In genomic region chr18:814300-815084, GRCh38 we compare ENCODE assay signal across 12 cellular contexts. TPM values are rescaled to one million over a fixed set of nuclear protein-coding genes. Genes with fewer than 3 reads are reported as not detected.
DNase-seq lines count a peak whose midpoint lies in the region; ATAC-seq and TF ChIP-seq lines count a peak whose summit lies in the region.
"Had no signal": no experiment of that assay in that cellular context is flagged by ENCODE, and none has a peak within 500 bp of the region (broad histone marks: within the 10 kb centered on the region; RNA-seq: fewer than 3 reads in every experiment).

No MANE protein-coding gene starts in this region.

- 93 to 94% methylated on average over 3 to 4 of the region's 4 CpGs for WGBS in endodermal cell (ENCODE audit: insufficient coverage in 1 of 2, insufficient read length in 1 of 2), 2 experiments

- no peaks in the 10 kb centered on the region for H3K9me3 Mint-ChIP-seq in activated naive CD4-positive, alpha-beta T cell treated with anti-CD3 and anti-CD28 coated beads, Interleukin-2, amount 10 ng/mL, durations not matched to agents 7 days and 5 days
- no peaks in the 10 kb centered on the region for H3K9me3 Mint-ChIP-seq in endodermal cell
- no peaks in the 10 kb centered on the region for H3K9me3 Mint-ChIP-seq in stimulated activated naive CD8-positive, alpha-beta T cell treated with anti-CD3 and anti-CD28 coated beads, Interleukin-15, amount 100 ng/mL, for 72 hours

- peaks cover 8% of the 10 kb centered on the region for H3K27me3 Mint-ChIP-seq in activated naive CD4-positive, alpha-beta T cell treated with anti-CD3 and anti-CD28 coated beads, Interleukin-2, amount 10 ng/mL, durations not matched to agents 7 days and 5 days
- H3K27me3 Mint-ChIP-seq in endodermal cell (ENCODE audit: insufficient read depth) = peaks cover 2% of the 10 kb centered on the region
- H3K27me3 Mint-ChIP-seq in stimulated activated naive CD8-positive, alpha-beta T cell treated with anti-CD3 and anti-CD28 coated beads, Interleukin-15, amount 100 ng/mL, for 72 hours = no peaks in the 10 kb centered on the region

- H3K4me3 Mint-ChIP-seq in activated naive CD4-positive, alpha-beta T cell treated with anti-CD3 and anti-CD28 coated beads, Interleukin-2, amount 10 ng/mL, durations not matched to agents 7 days and 5 days = peak overlapping the region; percentile 2
- no peak overlapping the region for H3K4me3 Mint-ChIP-seq in endodermal cell
- peak overlapping the region; percentile 21 to 51 for H3K4me3 Mint-ChIP-seq in stimulated activated naive CD8-positive, alpha-beta T cell treated with anti-CD3 and anti-CD28 coated beads, Interleukin-15, amount 100 ng/mL, for 72 hours

- H3K9me3 ChIP-seq in Panc1 (ENCODE audit: control insufficient read depth, insufficient read depth, low read depth, low read length) (no peaks in the 10 kb centered on the region), endodermal cell (ENCODE audit: control insufficient read depth, low read length) (no peaks in the 10 kb centered on the region)

- peaks cover 58% of the 10 kb centered on the region for H3K4me1 Mint-ChIP-seq in activated naive CD4-positive, alpha-beta T cell treated with anti-CD3 and anti-CD28 coated beads, Interleukin-2, amount 10 ng/mL, durations not matched to agents 7 days and 5 days
- H3K4me1 Mint-ChIP-seq in endodermal cell = peaks cover 21% of the 10 kb centered on the region
- H3K4me1 Mint-ChIP-seq in stimulated activated naive CD8-positive, alpha-beta T cell treated with anti-CD3 and anti-CD28 coated beads, Interleukin-15, amount 100 ng/mL, for 72 hours = peaks cover 57% of the 10 kb centered on the region

- BruUV-seq in Panc1 (replicated peaks; lab: Mats Ljungman, UMichigan) = no TSS peak

- DNase-seq in activated naive CD4-positive, alpha-beta T cell treated with anti-CD3 and anti-CD28 coated beads, Interleukin-2, amount 10 ng/mL, durations not matched to agents 7 days and 5 days = no peak
- no peak for DNase-seq in activated naive CD4-positive, alpha-beta T cell treated with anti-CD3 and anti-CD28 coated beads, Interleukin-2, amount 50 U/mL, for 16 hours
- DNase-seq in Panc1 (ENCODE audit: low read depth, low spot score) (no peak), endodermal cell (peak; percentile 70), DMS114 treated with DMSO at 0.1 percent for 48 hours (lab: John Stamatoyannopoulos, UW; ENCODE audit: unreplicated experiment) (no peak)
- no peak for DNase-seq in stimulated activated naive CD8-positive, alpha-beta T cell treated with anti-CD3 and anti-CD28 coated beads, Interleukin-15, amount 100 ng/mL, for 72 hours
- DNase-seq: effector memory CD4-positive, alpha-beta T cell; GDM1; Karpas-422 had no signal

- H3K27ac ChIP-seq in Panc1 (ENCODE audit: low read length) (peak overlapping the region; percentile 25; the same call in 1 of the 2 replicates), endodermal cell (ENCODE audit: low read depth, low read length) (no peak overlapping the region)

- CTCF ChIA-PET in activated naive CD4-positive, alpha-beta T cell treated with anti-CD3 and anti-CD28 coated beads, Interleukin-2, amount 10 ng/mL, durations not matched to agents 7 days and 5 days (lab: Charles Lee) = interaction anchor here (0.7 to 8.7 kb wide), 4 partner anchors 10 to 190 kb away, joined by 3 to 67 read pairs (median 3); no protein-coding TSS in a partner anchor
- CTCF ChIA-PET in Panc1 (lab: Charles Lee) = no interaction called here

- no peaks in the 10 kb centered on the region for H3K27me3 ChIP-seq in Panc1 (ENCODE audit: control insufficient read depth, insufficient read depth, low read length)
- H3K27me3 ChIP-seq in endodermal cell (ENCODE audit: control insufficient read depth, insufficient read depth, low read length, poor library complexity, severe bottlenecking) = no peaks in the 10 kb centered on the region

- ATAC-seq in Panc1 (no peak), HG03280 (IDR thresholded peaks at IDR 0.05; ENCODE audit: unreplicated experiment) (no peak), GM18520 (IDR thresholded peaks at IDR 0.05; ENCODE audit: unreplicated experiment) (no peak)
- no peak for ATAC-seq in stimulated activated naive CD8-positive, alpha-beta T cell treated with anti-CD3 and anti-CD28 coated beads, Interleukin-15, amount 100 ng/mL, for 72 hours
- ATAC-seq: left lobe of liver had no signal

- peaks cover 15% of the 10 kb centered on the region for H3K36me3 Mint-ChIP-seq in activated naive CD4-positive, alpha-beta T cell treated with anti-CD3 and anti-CD28 coated beads, Interleukin-2, amount 10 ng/mL, durations not matched to agents 7 days and 5 days
- no peaks in the 10 kb centered on the region for H3K36me3 Mint-ChIP-seq in endodermal cell (ENCODE audit: low read depth)

- H3K9ac ChIP-seq in endodermal cell (ENCODE audit: extremely low read depth, low read length, poor library complexity, severe bottlenecking) = no peak overlapping the region

- H3K4me3 ChIP-seq in Panc1 (ENCODE audit: low read depth in 2 of 2, low read length in 2 of 2) (no peak overlapping the region), endodermal cell (ENCODE audit: low read length) (no peak overlapping the region)

- H3K36me3 ChIP-seq in Panc1 (ENCODE audit: control insufficient read depth, insufficient read depth, low read length) (peaks cover 5% of the 10 kb centered on the region; the same call in 1 of the 2 replicates), endodermal cell (ENCODE audit: control insufficient read depth, insufficient read depth, low read length) (no peaks in the 10 kb centered on the region)

- TF ChIP-seq CTCF in Panc1 (IDR thresholded peaks at IDR 0.05) (peak; percentile 51), endodermal cell (conservative IDR thresholded peaks at IDR 0.05) (peak; percentile 37)

- H3K27ac Mint-ChIP-seq in activated naive CD4-positive, alpha-beta T cell treated with anti-CD3 and anti-CD28 coated beads, Interleukin-2, amount 10 ng/mL, durations not matched to agents 7 days and 5 days = peak overlapping the region; percentile 82
- no peak overlapping the region for H3K27ac Mint-ChIP-seq in endodermal cell
- peak overlapping the region in 1 of 2 donors; percentile 35 for H3K27ac Mint-ChIP-seq in stimulated activated naive CD8-positive, alpha-beta T cell treated with anti-CD3 and anti-CD28 coated beads, Interleukin-15, amount 100 ng/mL, for 72 hours

- intact Hi-C loops in Panc1 (cut with micrococcal nuclease; ENCODE audit: unreplicated experiment) = no loop called here

- POLR2A ChIA-PET in Panc1 (lab: Charles Lee) = interaction anchor here (0.7 to 1.0 kb wide), 2 partner anchors 22 to 86 kb away, joined by 4 to 5 read pairs; no protein-coding TSS in a partner anchor

- H3K4me1 ChIP-seq in Panc1 (ENCODE audit: control insufficient read depth, insufficient read depth, low read length) (peaks cover 17% of the 10 kb centered on the region), endodermal cell (ENCODE audit: control insufficient read depth, insufficient read depth, low read length) (no peaks in the 10 kb centered on the region)

- in situ Hi-C loops in Panc1 (cut with HindIII; ENCODE audit: low pct_unique_long_range_greater_than_20kb, low sequenced_read_pairs) = no loop called here

RNA-seq across cellular contexts. Expression of gene YES1, which starts 2.5 kb away (rescaled TPM):
- total RNA-seq in Panc1 (2021; ENCODE audit: unreplicated experiment) (91.6 TPM), endodermal cell (10 to 100 TPM; 62.8 to 78.8 TPM)
- polyA plus RNA-seq in Panc1 (2012; ENCODE audit: insufficient read length) = 37.8 TPM
- polyA plus RNA-seq in endodermal cell (2013, experiment 1 of 2) = 53.9 TPM
- polyA plus RNA-seq in endodermal cell (2013, experiment 2 of 2) = 53.8 TPM
